ENCODE assay signal across 20 cellular contexts in the genomic region with DNA sequence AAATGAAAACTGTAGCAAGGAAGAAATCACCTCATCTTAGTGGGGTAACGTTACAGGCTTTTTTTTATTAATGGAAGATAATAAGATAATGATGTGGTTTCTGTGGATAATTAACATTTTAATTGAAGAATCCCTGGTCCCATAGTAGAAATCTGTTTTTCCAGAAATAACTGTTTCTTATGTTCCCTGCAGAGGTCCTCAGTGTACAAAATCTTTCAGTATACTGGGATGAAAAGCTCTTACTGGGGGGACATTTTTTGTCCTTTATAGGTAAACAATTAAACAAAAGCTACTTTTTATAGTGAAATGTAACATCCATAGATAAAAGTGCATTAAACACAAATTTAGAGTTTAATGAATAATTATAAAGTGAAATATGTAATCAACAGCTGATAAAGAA.
DNase-seq lines count a peak whose midpoint lies in the region; ATAC-seq and TF ChIP-seq lines count a peak whose summit lies in the region.
"Had no signal": no experiment of that assay in that cellular context is flagged by ENCODE, and none has a peak within 500 bp of the region (broad histone marks: within the 10 kb centered on the region; RNA-seq: fewer than 3 reads in every experiment).

No MANE protein-coding gene starts in this region.

- no peaks in the 10 kb centered on the region for H3K4me1 Mint-ChIP-seq in activated CD8-positive, alpha-beta T cell treated with anti-CD3 and anti-CD28 coated beads, Interleukin-2, amount 10 ng/mL, durations not matched to agents 7 days and 5 days (ENCODE audit: low read depth)

- no peak overlapping the region for H3K27ac ChIP-seq in gastrocnemius medialis
- H3K27ac ChIP-seq: adrenal gland, BLaER1, neutrophil had no signal

- no peaks in the 10 kb centered on the region for H3K27me3 Mint-ChIP-seq in activated CD8-positive, alpha-beta T cell treated with anti-CD3 and anti-CD28 coated beads, Interleukin-2, amount 10 ng/mL, durations not matched to agents 7 days and 5 days (ENCODE audit: low read depth)
- H3K27me3 Mint-ChIP-seq: T-cell had no signal

- H4K20me1 ChIP-seq in Loucy (ENCODE audit: insufficient read depth, low read length, poor library complexity, severe bottlenecking), result no peaks in the 10 kb centered on the region
- H4K20me1 ChIP-seq: BLaER1 had no signal

- H3K4me3 Mint-ChIP-seq in activated CD8-positive, alpha-beta T cell treated with anti-CD3 and anti-CD28 coated beads, Interleukin-2, amount 10 ng/mL, durations not matched to agents 7 days and 5 days, result no peak overlapping the region
- H3K4me3 Mint-ChIP-seq: T-cell had no signal

- DNase-seq in GM13977 (ENCODE audit: low spot score) (no peak), choroid plexus epithelial cell (ENCODE audit: low read depth) (peak; percentile 12), renal cortical epithelial cell (ENCODE audit: low read depth) (peak; percentile 25), gastrocnemius medialis (no peak), Ammon's horn (ENCODE audit: low spot score) (no peak)
- no peak for DNase-seq in activated CD8-positive, alpha-beta T cell treated with anti-CD3 and anti-CD28 coated beads, Interleukin-2, amount 10 ng/mL, durations not matched to agents 7 days and 5 days
- DNase-seq in stimulated activated CD4-positive, alpha-beta T cell treated with anti-CD3 and anti-CD28 coated beads, Interleukin-1b, Interleukin-23, amount 100 ng/mL, for 48 hours, result no peak
- DNase-seq: activated effector memory CD4-positive, alpha-beta T cell treated with anti-CD3 and anti-CD28 coated beads, Interleukin-2, amount 50 U/mL, for 16 hours; adrenal gland; H7; hippocampal formation; NCI-H524 treated with DMSO at 0.1 percent for 48 hours; SHP77; stimulated activated CD4-positive, alpha-beta T cell treated with anti-CD3 and anti-CD28 coated beads, Interleukin-12 subunit alpha, Interleukin-12 subunit beta, amount 100 ng/mL, for 4 hours; substantia nigra; T-cell had no signal

- H3K9me3 ChIP-seq in Loucy (ENCODE audit: insufficient read depth, low read depth, low read length) (no peaks in the 10 kb centered on the region), gastrocnemius medialis (no peaks in the 10 kb centered on the region)
- H3K9me3 ChIP-seq: adrenal gland, BLaER1, neutrophil had no signal

- TF ChIP-seq CTCF in GM13977 (IDR thresholded peaks at IDR 0.05; ENCODE audit: extremely low read depth, insufficient read depth, missing control alignments) (peak; percentile 10), Loucy (conservative IDR thresholded peaks at IDR 0.05; ENCODE audit: low read length) (peak; percentile 38), choroid plexus epithelial cell (conservative IDR thresholded peaks at IDR 0.05; ENCODE audit: low read depth, low read length) (no peak), gastrocnemius medialis (IDR thresholded peaks at IDR 0.05 in 4 of 5, conservative IDR thresholded peaks at IDR 0.05 in 1 of 5) (no peak)

- no peak overlapping the region for H3K4me2 ChIP-seq in Loucy (ENCODE audit: low read depth, low read length, poor library complexity, severe bottlenecking)
- H3K4me2 ChIP-seq: BLaER1 had no signal

- no peak for ATAC-seq in activated CD8-positive, alpha-beta T cell treated with anti-CD3 and anti-CD28 coated beads, Interleukin-2, amount 10 ng/mL, durations not matched to agents 7 days and 5 days
- ATAC-seq in gastrocnemius medialis, result no peak
- ATAC-seq: T-cell had no signal

- in situ Hi-C loops in GM13977 (cut with MboI; ENCODE audit: low pct_unique_long_range_greater_than_20kb, low sequenced_read_pairs, unreplicated experiment), result no loop called here
- in situ Hi-C loops in gastrocnemius medialis (cut with MboI; ENCODE audit: low sequenced_read_pairs in 4 of 4), result no loop called here

- H2AFZ ChIP-seq in Loucy (ENCODE audit: low read length), result no peak overlapping the region

- no peaks in the 10 kb centered on the region for H3K36me3 Mint-ChIP-seq in activated CD8-positive, alpha-beta T cell treated with anti-CD3 and anti-CD28 coated beads, Interleukin-2, amount 10 ng/mL, durations not matched to agents 7 days and 5 days (ENCODE audit: low read depth)
- H3K36me3 Mint-ChIP-seq: T-cell had no signal

- H3K9ac ChIP-seq in Loucy (ENCODE audit: low read depth, low read length, poor library complexity, severe bottlenecking), result no peak overlapping the region
- H3K9ac ChIP-seq: BLaER1 had no signal

- POLR2A ChIA-PET in activated CD8-positive, alpha-beta T cell treated with anti-CD3 and anti-CD28 coated beads, Interleukin-2, amount 10 ng/mL, durations not matched to agents 7 days and 5 days (lab: Charles Lee), result no interaction called here

- TF ChIP-seq POLR2A in gastrocnemius medialis (IDR thresholded peaks at IDR 0.05), result no peak

- no peaks in the 10 kb centered on the region for H3K79me2 ChIP-seq in Loucy (ENCODE audit: insufficient read depth, low read length)

- no peaks in the 10 kb centered on the region for H3F3A ChIP-seq in Loucy (ENCODE audit: low read depth)

- H3K36me3 ChIP-seq in Loucy (ENCODE audit: insufficient read depth, low read length), result no peaks in the 10 kb centered on the region
- no peaks in the 10 kb centered on the region for H3K36me3 ChIP-seq in gastrocnemius medialis
- H3K36me3 ChIP-seq: adrenal gland, BLaER1, neutrophil had no signal

- CTCF ChIA-PET in activated CD8-positive, alpha-beta T cell treated with anti-CD3 and anti-CD28 coated beads, Interleukin-2, amount 10 ng/mL, durations not matched to agents 7 days and 5 days (lab: Charles Lee), result interaction anchor here (0.6 kb wide), 1 partner anchor 26 kb away, joined by 3 read pairs; no protein-coding TSS in a partner anchor

- intact Hi-C loops in gastrocnemius medialis (cut with DNase I; ENCODE audit: low total_unique reads), result no loop called here

- no peaks in the 10 kb centered on the region for H3K9me2 ChIP-seq in Loucy (replicated peaks; ENCODE audit: low read depth, low read length)

- H3K4me3 ChIP-seq in Loucy (ENCODE audit: low read length, poor library complexity, severe bottlenecking) (no peak overlapping the region), choroid plexus epithelial cell (ENCODE audit: low read depth, low read length) (no peak overlapping the region), gastrocnemius medialis (no peak overlapping the region)
- H3K4me3 ChIP-seq: adrenal gland, BLaER1, lung had no signal

- H3K27me3 ChIP-seq in Loucy (ENCODE audit: insufficient read depth, low read length, poor library complexity, severe bottlenecking) (no peaks in the 10 kb centered on the region), gastrocnemius medialis (no peaks in the 10 kb centered on the region)
- H3K27me3 ChIP-seq: adrenal gland, BLaER1, neutrophil had no signal

- H3K27ac Mint-ChIP-seq in activated CD8-positive, alpha-beta T cell treated with anti-CD3 and anti-CD28 coated beads, Interleukin-2, amount 10 ng/mL, durations not matched to agents 7 days and 5 days, result no peak overlapping the region
- H3K27ac Mint-ChIP-seq: T-cell had no signal

- no peaks in the 10 kb centered on the region for H3K9me3 Mint-ChIP-seq in activated CD8-positive, alpha-beta T cell treated with anti-CD3 and anti-CD28 coated beads, Interleukin-2, amount 10 ng/mL, durations not matched to agents 7 days and 5 days (ENCODE audit: insufficient read depth)
- H3K9me3 Mint-ChIP-seq: T-cell had no signal

- H3K4me1 ChIP-seq in Loucy (ENCODE audit: insufficient read depth, low read length, poor library complexity, severe bottlenecking) (no peaks in the 10 kb centered on the region), gastrocnemius medialis (no peaks in the 10 kb centered on the region)
- H3K4me1 ChIP-seq: adrenal gland had no signal

Comparison
In these comparisons a context has a peak if more than half of its experiments do, and no peak if none do; other contexts are left out.
1. DNase-seq: peak in choroid plexus epithelial cell (single experiment) and renal cortical epithelial cell (single experiment); none in GM13977 (single experiment), activated CD8-positive, alpha-beta T cell treated with anti-CD3 and anti-CD28 coated beads, Interleukin-2, amount 10 ng/mL, durations not matched to agents 7 days and 5 days (single experiment), stimulated activated CD4-positive, alpha-beta T cell treated with anti-CD3 and anti-CD28 coated beads, Interleukin-1b, Interleukin-23, amount 100 ng/mL, for 48 hours (single experiment), gastrocnemius medialis (0 of 2) and Ammon's horn (single experiment).
2. CTCF ChIP-seq: peak in GM13977 (single experiment) and Loucy (single experiment); none in choroid plexus epithelial cell (single experiment) and gastrocnemius medialis (0 of 5).